8 cellular contexts compared by ENCODE assay signal in genomic region chr22:16824718-16825687, GRCh38. TPM values are rescaled to one million over a fixed set of nuclear protein-coding genes. Genes with fewer than 3 reads are reported as not detected.
DNase-seq lines count a peak whose midpoint lies in the region; ATAC-seq and TF ChIP-seq lines count a peak whose summit lies in the region.

Gene XKR3, minus strand, starts transcription at chr22:16825411. Its CDS starts 17,338 bp downstream, at chr22:16808073.

- H3K79me2 ChIP-seq in HCT116 (ENCODE audit: insufficient read depth, low read length) (no peaks in the 10 kb centered on the region), smooth muscle cell (ENCODE audit: low read depth) (no peaks in the 10 kb centered on the region)

- POLR2A ChIA-PET in CD8-positive, alpha-beta T cell (lab: Charles Lee) = no interaction called here
- POLR2A ChIA-PET in HCT116 (lab: Charles Lee) = no interaction called here

- TF ChIP-seq CTCF in CD8-positive, alpha-beta T cell (IDR thresholded peaks at IDR 0.05) = no peak
- no peak for TF ChIP-seq CTCF in HCT116 (IDR thresholded peaks at IDR 0.05 in 2 of 3, conservative IDR thresholded peaks at IDR 0.05 in 1 of 3; ENCODE audit: borderline replicate concordance in 1 of 3, insufficient read depth in 1 of 3, low read depth in 2 of 3, low read length in 2 of 3)
- TF ChIP-seq CTCF in smooth muscle cell (IDR thresholded peaks at IDR 0.05; ENCODE audit: borderline replicate concordance, insufficient read depth, poor library complexity, severe bottlenecking) = no peak
- no peak for TF ChIP-seq CTCF in GM13976 (IDR thresholded peaks at IDR 0.05; ENCODE audit: borderline replicate concordance, control extremely low read depth, extremely low read depth, insufficient read depth, missing control alignments)

- H3K27me3 Mint-ChIP-seq in CD8-positive, alpha-beta T cell (ENCODE audit: low read depth) = no peaks in the 10 kb centered on the region
- H3K27me3 Mint-ChIP-seq in immature natural killer cell (ENCODE audit: low read depth in 3 of 3) = peaks cover 0 to 1% (median 0%) of the 10 kb centered on the region in 3 donors

- ATAC-seq in CD8-positive, alpha-beta T cell = no peak
- ATAC-seq in HCT116 = no peak

- H4K20me1 ChIP-seq in HCT116 (ENCODE audit: insufficient read depth) (no peaks in the 10 kb centered on the region), smooth muscle cell (ENCODE audit: low read depth) (no peaks in the 10 kb centered on the region)

- no peak for DNase-seq in CD8-positive, alpha-beta T cell
- no peak for DNase-seq in HCT116 (ENCODE audit: low read depth, low spot score)
- peak; percentile 47 for DNase-seq in RPMI8226
- no peak for DNase-seq in immature natural killer cell
- DNase-seq in AG08395 (ENCODE audit: low spot score) = no peak
- no peak for DNase-seq in smooth muscle cell (lab: John Stamatoyannopoulos, UW; ENCODE audit: unreplicated experiment)
- DNase-seq in DMS153 treated with DMSO at 0.1 percent for 48 hours (lab: John Stamatoyannopoulos, UW; ENCODE audit: unreplicated experiment) = no peak
- DNase-seq in GM13976 (ENCODE audit: low spot score) = no peak

- peak within 1 kb of the TSS; percentile 34 for H3K4me2 ChIP-seq in HCT116 (ENCODE audit: low read length)
- H3K4me2 ChIP-seq in smooth muscle cell = no peak within 1 kb of the TSS

- no peak for TF ChIP-seq POLR2A in HCT116 (IDR thresholded peaks at IDR 0.05; ENCODE audit: borderline replicate concordance, extremely low read depth, insufficient read depth, insufficient read length)

- in situ Hi-C loops in GM13976 (cut with MboI; ENCODE audit: low sequenced_read_pairs, unreplicated experiment) = no loop called here

- no peak within 1 kb of the TSS for H3K27ac ChIP-seq in CD8-positive, alpha-beta T cell (ENCODE audit: low read depth, low read length)
- H3K27ac ChIP-seq in HCT116 (ENCODE audit: low read depth, low read length) (no peak within 1 kb of the TSS), smooth muscle cell (ENCODE audit: low read depth) (no peak within 1 kb of the TSS)

- H3K4me1 Mint-ChIP-seq in CD8-positive, alpha-beta T cell (ENCODE audit: low read depth) = peaks cover 17% of the 10 kb centered on the region
- peaks cover 10 to 21% of the 10 kb centered on the region in 2 donors for H3K4me1 Mint-ChIP-seq in immature natural killer cell

- H3F3A ChIP-seq in smooth muscle cell (ENCODE audit: low read depth) = no peaks in the 10 kb centered on the region

- H3K36me3 Mint-ChIP-seq in CD8-positive, alpha-beta T cell = no peaks in the 10 kb centered on the region
- no peaks in the 10 kb centered on the region for H3K36me3 Mint-ChIP-seq in immature natural killer cell

- WGBS in smooth muscle cell (ENCODE audit: low lambda C conversion rate) = 63% methylated on average over 9 of the region's 9 CpGs

- peak within 1 kb of the TSS; percentile 81 for H2AFZ ChIP-seq in HCT116 (ENCODE audit: low read depth, low read length, poor library complexity, severe bottlenecking)
- H2AFZ ChIP-seq in smooth muscle cell (ENCODE audit: low read depth) = no peak within 1 kb of the TSS

- intact Hi-C loops in CD8-positive, alpha-beta T cell (cut with DNase I, micrococcal nuclease) = no loop called here
- intact Hi-C loops in HCT116 (cut with micrococcal nuclease) = no loop called here

- RAD21 ChIA-PET in HCT116 (lab: Charles Lee; ENCODE audit: low non-redundant PET in 1 of 2, low total read pairs in 2 of 2, uncharacterized antibody in 2 of 2, unreplicated experiment in 2 of 2) = no interaction called here

- H3K36me3 ChIP-seq in CD8-positive, alpha-beta T cell (ENCODE audit: insufficient read depth, low read length) = no peaks in the 10 kb centered on the region
- H3K36me3 ChIP-seq in HCT116 (ENCODE audit: control insufficient read depth in 1 of 2, insufficient read depth in 2 of 2, low read length in 2 of 2) (no peaks in the 10 kb centered on the region), smooth muscle cell (ENCODE audit: low read depth) (no peaks in the 10 kb centered on the region)

- CTCF ChIA-PET in CD8-positive, alpha-beta T cell (lab: Charles Lee) = no interaction called here
- CTCF ChIA-PET in HCT116 (lab: Charles Lee) = no interaction called here

- H3K9me2 ChIP-seq in HCT116 (ENCODE audit: insufficient read depth) = no peaks in the 10 kb centered on the region

- H3K4me3 Mint-ChIP-seq in CD8-positive, alpha-beta T cell = peak within 1 kb of the TSS; percentile 66
- peak within 1 kb of the TSS in 4 of 5 donors; percentile 34 to 67 (median 58) for H3K4me3 Mint-ChIP-seq in immature natural killer cell

- H3K4me3 ChIP-seq in CD8-positive, alpha-beta T cell (ENCODE audit: low read depth, low read length) = peak within 1 kb of the TSS; percentile 28
- peak within 1 kb of the TSS in 1 of 2 experiments; percentile 12; a peak in 1 of 4 replicates for H3K4me3 ChIP-seq in HCT116 (replicated peaks in 1 of 2; ENCODE audit: low read depth in 1 of 2, low read length in 2 of 2)
- no peak within 1 kb of the TSS for H3K4me3 ChIP-seq in smooth muscle cell

- peaks cover 9% of the 10 kb centered on the region for H3K4me1 ChIP-seq in CD8-positive, alpha-beta T cell (ENCODE audit: insufficient read depth, low read length)
- H3K4me1 ChIP-seq in HCT116 (ENCODE audit: control insufficient read depth in 1 of 2, insufficient read depth in 2 of 2, low read length in 2 of 2) (peaks cover 7 to 8% of the 10 kb centered on the region in 2 experiments; a peak in 3 of 4 replicates), smooth muscle cell (ENCODE audit: low read depth) (no peaks in the 10 kb centered on the region)

- BruUV-seq in HCT116 (replicated peaks; lab: Mats Ljungman, UMichigan) = no TSS peak

- H3K9ac ChIP-seq in HCT116 (ENCODE audit: low read length) = no peak within 1 kb of the TSS
- H3K9ac ChIP-seq in smooth muscle cell (ENCODE audit: low read depth) = no peak within 1 kb of the TSS

- no peak for TF ChIP-seq RAD21 in HCT116 (IDR thresholded peaks at IDR 0.05; ENCODE audit: low read depth)

- H3K27ac Mint-ChIP-seq in CD8-positive, alpha-beta T cell = peak within 1 kb of the TSS; percentile 28
- H3K27ac Mint-ChIP-seq in immature natural killer cell = peak within 1 kb of the TSS in 1 of 6 donors; percentile 33

- no peaks in the 10 kb centered on the region for H3K27me3 ChIP-seq in CD8-positive, alpha-beta T cell (ENCODE audit: insufficient read depth, low read length)
- H3K27me3 ChIP-seq in HCT116 (ENCODE audit: insufficient read depth, low read length) (no peaks in the 10 kb centered on the region), smooth muscle cell (ENCODE audit: low read depth) (no peaks in the 10 kb centered on the region)

- no peaks in the 10 kb centered on the region for H3K9me3 Mint-ChIP-seq in CD8-positive, alpha-beta T cell
- H3K9me3 Mint-ChIP-seq in immature natural killer cell = no peaks in the 10 kb centered on the region

- H3K9me3 ChIP-seq in CD8-positive, alpha-beta T cell (ENCODE audit: low read length) = no peaks in the 10 kb centered on the region
- no peaks in the 10 kb centered on the region for H3K9me3 ChIP-seq in HCT116 (ENCODE audit: control insufficient read depth in 1 of 2, insufficient read depth in 1 of 2, low read depth in 1 of 2, low read length in 2 of 2)
- H3K9me3 ChIP-seq in smooth muscle cell (replicated peaks; ENCODE audit: low read depth) = no peaks in the 10 kb centered on the region

TF ChIP-seq in HCT116, 20 proteins besides CTCF, POLR2A, EP300 and RAD21:
- no peak for TF ChIP-seq ZFX (IDR thresholded peaks at IDR 0.05)
- no peak for TF ChIP-seq ELF1 (IDR thresholded peaks at IDR 0.05; ENCODE audit: borderline replicate concordance, low read depth)
- TF ChIP-seq FOSL1 (IDR thresholded peaks at IDR 0.05; ENCODE audit: low read depth) = no peak
- no peak for TF ChIP-seq EZH2 (IDR thresholded peaks at IDR 0.05)
- no peak for TF ChIP-seq CEBPB (IDR thresholded peaks at IDR 0.05; ENCODE audit: low read depth)
- no peak for TF ChIP-seq JUND (IDR thresholded peaks at IDR 0.05)
- TF ChIP-seq REST (IDR thresholded peaks at IDR 0.05; ENCODE audit: low read depth) = no peak
- no peak for TF ChIP-seq ZNF274 (IDR thresholded peaks at IDR 0.05; ENCODE audit: low read depth, low read length)

RNA-seq across cellular contexts. Expression of gene XKR3, which starts in this region (rescaled TPM):
- total RNA-seq in CD8-positive, alpha-beta T cell = not detected
- not detected for total RNA-seq in HCT116 (2021; ENCODE audit: unreplicated experiment)
- 0.03 TPM in 1 of 2 replicates, not detected in the other for polyA plus RNA-seq in HCT116 (2012)
- polyA plus RNA-seq in immature natural killer cell = not detected
- not detected in 2 replicates for total RNA-seq in smooth muscle cell
- polyA plus RNA-seq in smooth muscle cell = not detected in 2 replicates
